ENCODE assay signal across 19 cellular contexts in the genomic region with DNA sequence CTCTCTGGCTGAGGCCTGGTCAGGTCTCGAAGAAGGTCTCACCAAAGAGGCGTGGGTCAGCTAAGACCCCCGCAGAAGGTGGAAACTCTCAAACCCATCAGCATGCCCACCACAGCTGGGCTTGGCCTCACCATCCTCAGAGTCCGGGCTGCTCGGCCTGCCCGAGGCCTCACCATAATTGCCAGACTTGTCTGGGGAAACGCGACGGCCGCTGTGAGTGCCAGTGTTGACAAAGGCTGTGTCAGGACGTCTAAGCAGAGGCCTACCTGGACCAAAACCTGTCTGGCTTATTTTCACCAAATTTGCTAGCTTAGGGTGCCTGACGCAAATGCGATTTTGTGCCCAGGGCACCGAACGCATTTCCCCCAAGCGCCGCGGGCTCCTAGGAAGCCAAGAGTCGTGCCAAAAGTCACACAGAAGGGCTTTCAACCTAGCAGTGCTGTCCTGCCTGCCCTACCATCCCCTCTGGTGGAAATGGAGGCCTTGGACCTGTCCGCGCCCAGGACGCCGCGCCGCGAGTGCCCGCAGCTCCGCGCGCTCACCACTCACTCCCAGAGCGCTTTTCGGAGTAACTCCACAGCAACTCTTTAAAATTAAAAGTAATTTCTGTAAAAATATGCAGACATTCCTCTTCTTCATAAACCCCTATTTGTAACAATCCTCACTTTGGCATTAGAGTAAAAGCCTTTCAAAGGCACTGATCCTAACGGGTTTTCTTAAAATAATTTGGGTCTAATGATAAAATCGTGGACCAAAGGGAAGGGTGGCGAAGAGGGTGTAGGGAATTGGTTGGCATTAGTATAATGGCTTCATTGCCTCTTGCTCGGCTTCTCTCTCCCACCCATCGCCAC. TPM values are rescaled to one million over a fixed set of nuclear protein-coding genes. Genes with fewer than 3 reads are reported as not detected.
DNase-seq lines count a peak whose midpoint lies in the region; ATAC-seq and TF ChIP-seq lines count a peak whose summit lies in the region.
"Had no signal": no experiment of that assay in that cellular context is flagged by ENCODE, and none has a peak within 500 bp of the region (broad histone marks: within the 10 kb centered on the region; RNA-seq: fewer than 3 reads in every experiment).

No MANE protein-coding gene starts in this region.

- DNase-seq in left ventricle myocardium inferior (no peak), right atrium auricular region (ENCODE audit: low spot score) (no peak), glutamatergic neuron (peak; percentile 26), NCI-H82 treated with DMSO at 0.1 percent for 48 hours (lab: John Stamatoyannopoulos, UW; ENCODE audit: unreplicated experiment) (no peak), CD1c-positive myeloid dendritic cell (ENCODE audit: extremely low spot score) (no peak), body of pancreas (no peak), glomerular visceral epithelial cell (ENCODE audit: extremely low spot score) (no peak)
- DNase-seq: activated CD8-positive, alpha-beta T cell treated with anti-CD3 and anti-CD28 coated beads, Interleukin-2, amount 10 ng/mL, durations not matched to agents 7 days and 5 days; adrenal gland; hippocampal formation; midbrain; NCI-H1694; NCI-H510A; OCI-M1; stimulated activated CD4-positive, alpha-beta T cell treated with anti-CD3 and anti-CD28 coated beads, Interleukin-15, amount 100 ng/mL, for 24 hours had no signal

- H3K9me3 Mint-ChIP-seq in glutamatergic neuron (ENCODE audit: unreplicated experiment) (peaks cover 15% of the 10 kb centered on the region), nephron (peaks cover 3% of the 10 kb centered on the region)
- H3K9me3 Mint-ChIP-seq: activated T-helper 17 cell treated with anti-CD3 and anti-CD28 coated beads, Interleukin-2, amount 50 U/mL, for 72 hours; dendritic cell treated with granulocyte-macrophage colony-stimulating factor and Interleukin-4, amounts not matched to agents 40 ng/mL and 50 ng/mL, for 4 days had no signal

- H3K4me3 Mint-ChIP-seq in glutamatergic neuron (ENCODE audit: unreplicated experiment) (peak overlapping the region; percentile 96), nephron (peak overlapping the region; percentile 94 to 96 (median 94))
- H3K4me3 Mint-ChIP-seq: activated CD8-positive, alpha-beta T cell treated with anti-CD3 and anti-CD28 coated beads, Interleukin-2, amount 10 ng/mL, durations not matched to agents 7 days and 5 days; activated T-helper 17 cell treated with anti-CD3 and anti-CD28 coated beads, Interleukin-2, amount 50 U/mL, for 72 hours; dendritic cell treated with granulocyte-macrophage colony-stimulating factor and Interleukin-4, amounts not matched to agents 40 ng/mL and 50 ng/mL, for 4 days had no signal

- TF ChIP-seq POLR2A in body of pancreas (IDR thresholded peaks at IDR 0.05) = no peak

- H3K36me3 Mint-ChIP-seq in glutamatergic neuron (ENCODE audit: unreplicated experiment) (no peaks in the 10 kb centered on the region), nephron (ENCODE audit: low read depth) (peaks cover 5% of the 10 kb centered on the region)

- peaks cover 100% of the 10 kb centered on the region for H3K27me3 ChIP-seq in left ventricle myocardium inferior (ENCODE audit: low read depth)
- H3K27me3 ChIP-seq in right atrium auricular region = peaks cover 14 to 15% of the 10 kb centered on the region in 2 donors
- H3K27me3 ChIP-seq in body of pancreas = peaks cover 0 to 52% of the 10 kb centered on the region in 2 donors

- TF ChIP-seq CTCF in left ventricle myocardium inferior (IDR thresholded peaks at IDR 0.05; ENCODE audit: borderline replicate concordance) (no peak), right atrium auricular region (IDR thresholded peaks at IDR 0.05) (no peak), glutamatergic neuron (IDR thresholded peaks at IDR 0.05; ENCODE audit: partially characterized antibody, unreplicated experiment) (no peak), nephron (IDR thresholded peaks at IDR 0.05; ENCODE audit: unreplicated experiment in 3 of 3) (no peak), body of pancreas (IDR thresholded peaks at IDR 0.05) (no peak)

- H3K36me3 ChIP-seq in left ventricle myocardium inferior (no peaks in the 10 kb centered on the region), right atrium auricular region (no peaks in the 10 kb centered on the region), body of pancreas (replicated peaks in 1 of 2; ENCODE audit: insufficient read depth in 1 of 2, low read depth in 2 of 2) (no peaks in the 10 kb centered on the region)
- H3K36me3 ChIP-seq: adrenal gland had no signal

- H3K4me1 Mint-ChIP-seq in glutamatergic neuron (ENCODE audit: low read depth, unreplicated experiment) (peaks cover 17% of the 10 kb centered on the region), nephron (peaks cover 53% of the 10 kb centered on the region)

- H3K27ac Mint-ChIP-seq in glutamatergic neuron (ENCODE audit: unreplicated experiment) (no peak overlapping the region), nephron (peak overlapping the region; percentile 95 to 97 (median 95))
- H3K27ac Mint-ChIP-seq: activated CD8-positive, alpha-beta T cell treated with anti-CD3 and anti-CD28 coated beads, Interleukin-2, amount 10 ng/mL, durations not matched to agents 7 days and 5 days; activated T-helper 17 cell treated with anti-CD3 and anti-CD28 coated beads, Interleukin-2, amount 50 U/mL, for 72 hours; dendritic cell treated with granulocyte-macrophage colony-stimulating factor and Interleukin-4, amounts not matched to agents 40 ng/mL and 50 ng/mL, for 4 days had no signal

- H3K4me1 ChIP-seq in left ventricle myocardium inferior (peaks cover 26% of the 10 kb centered on the region), right atrium auricular region (peaks cover 0 to 15% of the 10 kb centered on the region in 2 donors), body of pancreas (peaks cover 19% of the 10 kb centered on the region)

- H3K9me3 ChIP-seq in left ventricle myocardium inferior (replicated peaks) (no peaks in the 10 kb centered on the region), right atrium auricular region (peaks cover 0 to 11% of the 10 kb centered on the region in 2 donors), body of pancreas (no peaks in the 10 kb centered on the region)
- H3K9me3 ChIP-seq: adrenal gland, SK-N-SH had no signal

- H3K27ac ChIP-seq in left ventricle myocardium inferior (replicated peaks) = no peak overlapping the region
- H3K27ac ChIP-seq in right atrium auricular region = no peak overlapping the region
- H3K27ac ChIP-seq in body of pancreas = no peak overlapping the region
- H3K27ac ChIP-seq: adrenal gland had no signal

- H3K27me3 Mint-ChIP-seq in glutamatergic neuron (ENCODE audit: unreplicated experiment) (peaks cover 11% of the 10 kb centered on the region), nephron (ENCODE audit: low read depth) (peaks cover 91% of the 10 kb centered on the region)

- intact Hi-C loops in left ventricle myocardium inferior (cut with micrococcal nuclease) = no loop called here
- intact Hi-C loops in body of pancreas (cut with DNase I) = no loop called here

- no peak for ATAC-seq in body of pancreas
- ATAC-seq: activated CD8-positive, alpha-beta T cell treated with anti-CD3 and anti-CD28 coated beads, Interleukin-2, amount 10 ng/mL, durations not matched to agents 7 days and 5 days; activated T-helper 17 cell treated with anti-CD3 and anti-CD28 coated beads, Interleukin-2, amount 50 U/mL, for 72 hours had no signal

- H3K4me3 ChIP-seq in left ventricle myocardium inferior (peak overlapping the region; percentile 60), right atrium auricular region (no peak overlapping the region), body of pancreas (no peak overlapping the region)

- 31 to 42% methylated on average over 35 to 37 of the region's 37 CpGs for WGBS in body of pancreas, 2 donors

RNA-seq across cellular contexts. Expression of a gene that starts 1.2 kb away (rescaled TPM):
- total RNA-seq in left ventricle myocardium inferior (not detected), right atrium auricular region (not detected), glutamatergic neuron (ENCODE audit: unreplicated experiment) (3.8 TPM), body of pancreas (not detected)
- total RNA-seq: activated CD8-positive, alpha-beta T cell treated with anti-CD3 and anti-CD28 coated beads, Interleukin-2, amount 10 ng/mL, durations not matched to agents 7 days and 5 days; activated T-helper 17 cell treated with anti-CD3 and anti-CD28 coated beads, Interleukin-2, amount 50 U/mL, for 72 hours; adrenal gland had no signal
